8 cellular contexts compared by ENCODE assay signal in genomic region chr6:139539852-139540251, GRCh38.
DNase-seq lines count a peak whose midpoint lies in the region; ATAC-seq and TF ChIP-seq lines count a peak whose summit lies in the region.

No MANE protein-coding gene starts in this region.

- TF ChIP-seq CTCF in PC-3 (conservative IDR thresholded peaks at IDR 0.05; ENCODE audit: low read depth, low read length) (no peak), esophagus muscularis mucosa (IDR thresholded peaks at IDR 0.05) (no peak), psoas muscle (IDR thresholded peaks at IDR 0.05) (no peak)

- H3K9me3 ChIP-seq in PC-3 (ENCODE audit: low read length): no peaks in the 10 kb centered on the region
- no peaks in the 10 kb centered on the region for H3K9me3 ChIP-seq in esophagus muscularis mucosa
- H3K9me3 ChIP-seq in psoas muscle: no peaks in the 10 kb centered on the region

- H4K20me1 ChIP-seq in PC-3 (ENCODE audit: low read length): no peaks in the 10 kb centered on the region

- H3K36me3 ChIP-seq in PC-3 (ENCODE audit: low read depth, low read length) (no peaks in the 10 kb centered on the region), esophagus muscularis mucosa (no peaks in the 10 kb centered on the region), psoas muscle (ENCODE audit: insufficient read depth in 1 of 2, low read depth in 1 of 2) (no peaks in the 10 kb centered on the region)

- no peaks in the 10 kb centered on the region for H3F3A ChIP-seq in PC-3 (ENCODE audit: low read length, unreplicated experiment)

- CTCF ChIA-PET in PC-3 (lab: Charles Lee): no interaction called here

- BruUV-seq in PC-3 (replicated peaks; lab: Mats Ljungman, UMichigan): no TSS peak

- no peak for TF ChIP-seq EP300 in esophagus muscularis mucosa (IDR thresholded peaks at IDR 0.05)

- H2AFZ ChIP-seq in PC-3 (ENCODE audit: low read length): peak overlapping the region; percentile 48; the same call in 1 of the 2 replicates

- peak; percentile 85 for DNase-seq in PC-3
- DNase-seq in esophagus muscularis mucosa (ENCODE audit: extremely low spot score): no peak
- DNase-seq in psoas muscle: peak; percentile 79 to 88
- DNase-seq in effector CD4-positive, alpha-beta T cell: no peak
- DNase-seq in SIG-M5 (lab: John Stamatoyannopoulos, UW): no peak
- DNase-seq in stimulated activated CD4-positive, alpha-beta T cell treated with anti-CD3 and anti-CD28 coated beads, Interleukin-1b, Interleukin-23, amount 100 ng/mL, for 48 hours: no peak
- DNase-seq in NCI-H69 (lab: John Stamatoyannopoulos, UW): no peak

- H3K9ac ChIP-seq in PC-3 (ENCODE audit: low read length): no peak overlapping the region

- ATAC-seq in GM21619 (IDR thresholded peaks at IDR 0.05; ENCODE audit: unreplicated experiment) (peak; percentile 29), PC-3 (peak; percentile 27; the same call in 1 of the 2 replicates), psoas muscle (peak; percentile 99 to 100 (median 100))

- H3K79me2 ChIP-seq in PC-3 (ENCODE audit: low read length): no peaks in the 10 kb centered on the region

- TF ChIP-seq POLR2A in esophagus muscularis mucosa (IDR thresholded peaks at IDR 0.05; ENCODE audit: low read depth): no peak

- intact Hi-C loops in PC-3 (cut with micrococcal nuclease): no loop called here
- intact Hi-C loops in esophagus muscularis mucosa (cut with DNase I): loop anchor here (5.0 kb wide), 2 partner anchors 52 to 163 kb away; no protein-coding TSS in a partner anchor
- intact Hi-C loops in psoas muscle (cut with DNase I): loop anchor here in 1 of 2 donors (5.0 to 10.0 kb wide), 2 partner anchors 47 to 165 kb away; partner anchors contain the start of gene CITED2

- H3K4me3 ChIP-seq in PC-3 (ENCODE audit: low read length) (no peak overlapping the region), esophagus muscularis mucosa (no peak overlapping the region), psoas muscle (peak overlapping the region; percentile 15)

- H3K4me2 ChIP-seq in PC-3 (ENCODE audit: low read length): peak overlapping the region; percentile 53

- peak overlapping the region; percentile 68 for H3K27ac ChIP-seq in PC-3 (ENCODE audit: low read length)
- H3K27ac ChIP-seq in esophagus muscularis mucosa (replicated peaks in 1 of 4): peak overlapping the region; percentile 18 to 63 (median 42)
- H3K27ac ChIP-seq in psoas muscle: peak overlapping the region; percentile 86

- WGBS in esophagus muscularis mucosa: 36% methylated on average over 12 of the region's 12 CpGs
- 29 to 32% (median 31%) methylated on average over 12 of the region's 12 CpGs for WGBS in psoas muscle, 3 donors

- H3K4me1 ChIP-seq in PC-3 (ENCODE audit: insufficient read depth, low read length) (peaks cover 13% of the 10 kb centered on the region), esophagus muscularis mucosa (peaks cover 0 to 58% (median 47%) of the 10 kb centered on the region in 4 donors), psoas muscle (peaks cover 7% of the 10 kb centered on the region)

- H3K27me3 ChIP-seq in PC-3 (ENCODE audit: low read length) (no peaks in the 10 kb centered on the region), esophagus muscularis mucosa (no peaks in the 10 kb centered on the region), psoas muscle (ENCODE audit: insufficient read depth in 3 of 3, low read length in 2 of 3) (no peaks in the 10 kb centered on the region)

- H3K9me2 ChIP-seq in PC-3 (replicated peaks; ENCODE audit: low read length): no peaks in the 10 kb centered on the region

- POLR2A ChIA-PET in PC-3 (lab: Charles Lee; ENCODE audit: unreplicated experiment): no interaction called here

Comparison
In these comparisons a context has a peak if more than half of its experiments do, and no peak if none do; other contexts are left out.
1. ATAC-seq: peak in every context shown above with its lines; median percentile 100 in psoas muscle; 29 in GM21619; 27 in PC-3.
2. DNase-seq: peak in PC-3 (single experiment) and psoas muscle (2 of 2); none in esophagus muscularis mucosa (single experiment), effector CD4-positive, alpha-beta T cell (single experiment), SIG-M5 (single experiment), stimulated activated CD4-positive, alpha-beta T cell treated with anti-CD3 and anti-CD28 coated beads, Interleukin-1b, Interleukin-23, amount 100 ng/mL, for 48 hours (single experiment) and NCI-H69 (single experiment).
3. Peak in every context shown above with its lines, with median percentiles within 50 percentile points of each other: H3K27ac ChIP-seq.